Comparison of ENCODE assay signal across 7 cellular contexts in genomic region chr11:45565589-45565988, GRCh38.
"Had no signal": no experiment of that assay in that cellular context is flagged by ENCODE, and none has a peak within 500 bp of the region (broad histone marks: within the 10 kb centered on the region; RNA-seq: fewer than 3 reads in every experiment).

No MANE protein-coding gene starts in this region.

- FAIRE-seq: HepG2, HTR-8/SVneo had no signal

- H3K27ac ChIP-seq: HL-60, KMS-11 had no signal

- ATAC-seq: HepG2 had no signal

- H3K4me2 ChIP-seq: KMS-11 had no signal

- DNase-seq: IMR-90, KBM-7, KG1 had no signal

- H3K9ac ChIP-seq: KMS-11 had no signal
